Comparison of ENCODE assay signal across 2 cellular contexts in the genomic region with DNA sequence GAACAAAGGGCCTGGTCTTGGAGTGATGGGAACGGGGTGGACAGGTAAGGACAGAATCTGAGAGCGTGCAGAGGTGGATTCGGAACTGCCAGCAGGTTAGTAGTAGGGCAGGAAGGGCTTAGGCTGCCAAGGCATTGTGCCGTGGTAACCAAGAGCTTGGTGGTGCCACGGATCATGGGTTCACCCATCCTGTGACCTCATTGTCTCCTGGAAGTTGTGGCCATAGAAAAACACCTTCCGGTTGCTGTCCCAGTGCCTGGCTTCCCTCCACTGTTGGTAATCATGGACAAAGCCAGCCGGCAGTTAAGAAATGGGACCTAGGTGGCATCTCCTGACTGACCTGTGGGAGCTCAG.
TF ChIP-seq lines count a peak whose summit lies in the region.

No MANE protein-coding gene starts in this region.

TF ChIP-seq in HepG2, 621 proteins besides CTCF, POLR2A, EP300 and RAD21 (continues in another document):
- 0 out of 2 replicates have a peak, but pooled peaks have one; percentile 21 for TF ChIP-seq ZNF891 (CRISPR knock-in tag; IDR thresholded peaks at IDR 0.05)
- no peak for TF ChIP-seq ZIK1 (CRISPR knock-in tag; IDR thresholded peaks at IDR 0.05; ENCODE audit: borderline replicate concordance, low read depth)
- TF ChIP-seq TBX3 (IDR thresholded peaks at IDR 0.05; ENCODE audit: borderline replicate concordance): no peak
- no peak for TF ChIP-seq ZNF761 (CRISPR knock-in tag; conservative IDR thresholded peaks at IDR 0.05)
- TF ChIP-seq, protein P1, sequence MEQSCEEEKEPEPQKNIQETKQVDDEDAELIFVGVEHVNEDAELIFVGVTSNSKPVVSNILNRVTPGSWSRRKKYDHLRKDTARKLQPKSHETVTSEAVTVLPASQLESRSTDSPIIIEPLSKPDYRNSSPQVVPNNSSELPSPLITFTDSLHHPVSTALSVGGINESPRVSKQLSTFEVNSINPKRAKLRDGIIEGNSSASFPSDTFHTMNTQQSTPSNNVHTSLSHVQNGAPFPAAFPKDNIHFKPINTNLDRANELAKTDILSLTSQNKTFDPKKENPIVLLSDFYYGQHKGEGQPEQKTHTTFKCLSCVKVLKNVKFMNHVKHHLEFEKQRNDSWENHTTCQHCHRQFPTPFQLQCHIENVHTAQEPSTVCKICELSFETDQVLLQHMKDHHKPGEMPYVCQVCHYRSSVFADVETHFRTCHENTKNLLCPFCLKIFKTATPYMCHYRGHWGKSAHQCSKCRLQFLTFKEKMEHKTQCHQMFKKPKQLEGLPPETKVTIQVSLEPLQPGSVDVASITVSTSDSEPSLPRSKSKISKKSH (CRISPR knock-in tag; IDR thresholded peaks at IDR 0.05; ENCODE audit: borderline replicate concordance): 0 out of 2 replicates have a peak, but pooled peaks have one; percentile 47
- TF ChIP-seq REPIN1 (CRISPR knock-in tag; IDR thresholded peaks at IDR 0.05; ENCODE audit: borderline replicate concordance, low read depth): no peak
- TF ChIP-seq PHF20 (CRISPR knock-in tag; IDR thresholded peaks at IDR 0.05): 0 out of 2 replicates have a peak, but pooled peaks have one; percentile 4
- TF ChIP-seq ZNF496 (CRISPR knock-in tag; IDR thresholded peaks at IDR 0.05; ENCODE audit: insufficient replicate concordance): no peak
- no peak for TF ChIP-seq PPARG (CRISPR knock-in tag; conservative IDR thresholded peaks at IDR 0.05)
- TF ChIP-seq NFIC (IDR thresholded peaks at IDR 0.05; ENCODE audit: low read length): no peak
- TF ChIP-seq ZNF777 (CRISPR knock-in tag; IDR thresholded peaks at IDR 0.05): no peak
- TF ChIP-seq ZFP82 (CRISPR knock-in tag; IDR thresholded peaks at IDR 0.05; ENCODE audit: borderline replicate concordance): no peak
- peak; percentile 62; the same call in 1 of the 2 replicates for TF ChIP-seq NRL (CRISPR knock-in tag; IDR thresholded peaks at IDR 0.05; ENCODE audit: borderline replicate concordance)
- TF ChIP-seq, protein P2, sequence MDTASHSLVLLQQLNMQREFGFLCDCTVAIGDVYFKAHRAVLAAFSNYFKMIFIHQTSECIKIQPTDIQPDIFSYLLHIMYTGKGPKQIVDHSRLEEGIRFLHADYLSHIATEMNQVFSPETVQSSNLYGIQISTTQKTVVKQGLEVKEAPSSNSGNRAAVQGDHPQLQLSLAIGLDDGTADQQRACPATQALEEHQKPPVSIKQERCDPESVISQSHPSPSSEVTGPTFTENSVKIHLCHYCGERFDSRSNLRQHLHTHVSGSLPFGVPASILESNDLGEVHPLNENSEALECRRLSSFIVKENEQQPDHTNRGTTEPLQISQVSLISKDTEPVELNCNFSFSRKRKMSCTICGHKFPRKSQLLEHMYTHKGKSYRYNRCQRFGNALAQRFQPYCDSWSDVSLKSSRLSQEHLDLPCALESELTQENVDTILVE (CRISPR knock-in tag; IDR thresholded peaks at IDR 0.05): no peak
- TF ChIP-seq RNF2 (conservative IDR thresholded peaks at IDR 0.05; ENCODE audit: low read depth): no peak
- TF ChIP-seq, protein P3, sequence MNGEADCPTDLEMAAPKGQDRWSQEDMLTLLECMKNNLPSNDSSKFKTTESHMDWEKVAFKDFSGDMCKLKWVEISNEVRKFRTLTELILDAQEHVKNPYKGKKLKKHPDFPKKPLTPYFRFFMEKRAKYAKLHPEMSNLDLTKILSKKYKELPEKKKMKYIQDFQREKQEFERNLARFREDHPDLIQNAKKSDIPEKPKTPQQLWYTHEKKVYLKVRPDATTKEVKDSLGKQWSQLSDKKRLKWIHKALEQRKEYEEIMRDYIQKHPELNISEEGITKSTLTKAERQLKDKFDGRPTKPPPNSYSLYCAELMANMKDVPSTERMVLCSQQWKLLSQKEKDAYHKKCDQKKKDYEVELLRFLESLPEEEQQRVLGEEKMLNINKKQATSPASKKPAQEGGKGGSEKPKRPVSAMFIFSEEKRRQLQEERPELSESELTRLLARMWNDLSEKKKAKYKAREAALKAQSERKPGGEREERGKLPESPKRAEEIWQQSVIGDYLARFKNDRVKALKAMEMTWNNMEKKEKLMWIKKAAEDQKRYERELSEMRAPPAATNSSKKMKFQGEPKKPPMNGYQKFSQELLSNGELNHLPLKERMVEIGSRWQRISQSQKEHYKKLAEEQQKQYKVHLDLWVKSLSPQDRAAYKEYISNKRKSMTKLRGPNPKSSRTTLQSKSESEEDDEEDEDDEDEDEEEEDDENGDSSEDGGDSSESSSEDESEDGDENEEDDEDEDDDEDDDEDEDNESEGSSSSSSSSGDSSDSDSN (CRISPR knock-in tag; IDR thresholded peaks at IDR 0.05): no peak
- peak; percentile 4; the same call in 1 of the 2 replicates for TF ChIP-seq YEATS4 (CRISPR knock-in tag; IDR thresholded peaks at IDR 0.05; ENCODE audit: borderline replicate concordance)
- TF ChIP-seq XRCC5 (optimal IDR thresholded peaks at IDR 0.05; ENCODE audit: low read length): peak; percentile 5
- no peak for TF ChIP-seq ZNF883 (CRISPR knock-in tag; IDR thresholded peaks at IDR 0.05; ENCODE audit: not compliant biosample characterization)
- no peak for TF ChIP-seq ZNF451 (CRISPR knock-in tag; IDR thresholded peaks at IDR 0.05)
- no peak for TF ChIP-seq KDM3A (CRISPR knock-in tag; IDR thresholded peaks at IDR 0.05; ENCODE audit: low read depth)
- no peak for TF ChIP-seq MTF2 (CRISPR knock-in tag; IDR thresholded peaks at IDR 0.05; ENCODE audit: borderline replicate concordance)
- no peak for TF ChIP-seq ZMYM2 (CRISPR knock-in tag; IDR thresholded peaks at IDR 0.05)
- TF ChIP-seq, protein P4, sequence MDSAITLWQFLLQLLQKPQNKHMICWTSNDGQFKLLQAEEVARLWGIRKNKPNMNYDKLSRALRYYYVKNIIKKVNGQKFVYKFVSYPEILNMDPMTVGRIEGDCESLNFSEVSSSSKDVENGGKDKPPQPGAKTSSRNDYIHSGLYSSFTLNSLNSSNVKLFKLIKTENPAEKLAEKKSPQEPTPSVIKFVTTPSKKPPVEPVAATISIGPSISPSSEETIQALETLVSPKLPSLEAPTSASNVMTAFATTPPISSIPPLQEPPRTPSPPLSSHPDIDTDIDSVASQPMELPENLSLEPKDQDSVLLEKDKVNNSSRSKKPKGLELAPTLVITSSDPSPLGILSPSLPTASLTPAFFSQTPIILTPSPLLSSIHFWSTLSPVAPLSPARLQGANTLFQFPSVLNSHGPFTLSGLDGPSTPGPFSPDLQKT (CRISPR knock-in tag; IDR thresholded peaks at IDR 0.05; ENCODE audit: borderline replicate concordance): no peak
- no peak for TF ChIP-seq XBP1 (CRISPR knock-in tag; IDR thresholded peaks at IDR 0.05)

TF ChIP-seq in GM12891, 5 proteins besides CTCF, POLR2A, EP300 and RAD21:
- TF ChIP-seq POU2F2 (IDR thresholded peaks at IDR 0.05; ENCODE audit: low read depth, low read length): no peak
- TF ChIP-seq SPI1 (IDR thresholded peaks at IDR 0.05; ENCODE audit: low read depth, low read length): no peak
- TF ChIP-seq PAX5 (IDR thresholded peaks at IDR 0.05; ENCODE audit: insufficient read depth, low read length, severe bottlenecking): no peak
